14 cellular contexts compared by ENCODE assay signal in the genomic region with DNA sequence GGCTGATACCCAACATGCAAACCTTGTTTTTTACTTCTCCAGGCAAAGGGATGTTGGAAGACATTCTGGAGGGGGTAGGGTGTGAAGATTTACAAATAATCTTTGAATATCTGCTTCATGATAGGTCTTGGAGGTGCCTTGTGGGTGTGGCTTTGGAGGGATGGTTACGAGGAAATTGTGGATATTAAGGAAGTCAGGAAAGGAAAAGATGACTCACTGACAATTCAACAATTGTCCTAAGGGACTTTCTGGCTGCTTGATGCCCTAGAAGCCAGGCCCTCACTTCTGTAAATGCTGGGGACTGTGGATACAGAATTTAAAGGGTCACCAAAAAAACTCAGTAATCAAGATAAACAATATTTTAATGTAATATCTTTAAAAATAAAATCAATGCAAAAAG. TPM values are rescaled to one million over a fixed set of nuclear protein-coding genes. Genes with fewer than 3 reads are reported as not detected.
DNase-seq lines count a peak whose midpoint lies in the region; ATAC-seq and TF ChIP-seq lines count a peak whose summit lies in the region.
"Had no signal": no experiment of that assay in that cellular context is flagged by ENCODE, and none has a peak within 500 bp of the region (broad histone marks: within the 10 kb centered on the region; RNA-seq: fewer than 3 reads in every experiment).

No MANE protein-coding gene starts in this region.

- peaks cover 10% of the 10 kb centered on the region for H3K4me1 ChIP-seq in CD8-positive, alpha-beta T cell (ENCODE audit: insufficient read depth, low read length)
- H3K4me1 ChIP-seq in HCT116 (ENCODE audit: control insufficient read depth in 1 of 2, insufficient read depth in 2 of 2, low read length in 2 of 2) = no peaks in the 10 kb centered on the region
- H3K4me1 ChIP-seq in endocrine pancreas (ENCODE audit: control insufficient read depth, insufficient read depth, low read length) = peaks cover under 1% of the 10 kb centered on the region
- H3K4me1 ChIP-seq in SK-N-SH (ENCODE audit: control insufficient read depth in 1 of 2, insufficient read depth in 2 of 2, low read depth in 1 of 2, low read length in 1 of 2) = peaks cover 0 to 15% of the 10 kb centered on the region in 2 experiments; a peak in 2 of 4 replicates

- WGBS in SK-N-SH (ENCODE audit: low lambda C conversion rate) = 52% methylated on average over 1 of the region's 1 CpG

- BruUV-seq in HCT116 (replicated peaks; lab: Mats Ljungman, UMichigan) = no TSS peak

- H3K9me3 Mint-ChIP-seq in CD8-positive, alpha-beta T cell = no peaks in the 10 kb centered on the region
- H3K9me3 Mint-ChIP-seq in nephron = peaks cover 13% of the 10 kb centered on the region

- no peak overlapping the region for H3K27ac Mint-ChIP-seq in CD8-positive, alpha-beta T cell
- H3K27ac Mint-ChIP-seq in nephron = no peak overlapping the region

- H3K79me2 ChIP-seq in HCT116 (ENCODE audit: insufficient read depth, low read length) = 0 out of 2 replicates have a peak, but pooled peaks cover 3% of the 10 kb centered on the region
- peaks cover 38% of the 10 kb centered on the region for H3K79me2 ChIP-seq in SK-N-SH (ENCODE audit: insufficient read depth)

- peaks cover 40% of the 10 kb centered on the region for H3K4me1 Mint-ChIP-seq in CD8-positive, alpha-beta T cell (ENCODE audit: low read depth)
- H3K4me1 Mint-ChIP-seq in nephron = peaks cover 13% of the 10 kb centered on the region

- no peaks in the 10 kb centered on the region for H3K36me3 ChIP-seq in CD8-positive, alpha-beta T cell (ENCODE audit: insufficient read depth, low read length)
- peaks cover 5 to 30% of the 10 kb centered on the region in 2 experiments; a peak in 3 of 4 replicates for H3K36me3 ChIP-seq in HCT116 (ENCODE audit: control insufficient read depth in 1 of 2, insufficient read depth in 2 of 2, low read length in 2 of 2)
- no peaks in the 10 kb centered on the region for H3K36me3 ChIP-seq in endocrine pancreas (ENCODE audit: control insufficient read depth, insufficient read depth, low read length)
- H3K36me3 ChIP-seq in SK-N-SH (replicated peaks in 1 of 2; ENCODE audit: control insufficient read depth in 1 of 2, insufficient read depth in 2 of 2, low read length in 1 of 2) = peaks cover 16 to 33% of the 10 kb centered on the region in 2 experiments

- no peak overlapping the region for H3K4me2 ChIP-seq in HCT116 (ENCODE audit: low read length)
- no peak overlapping the region; the same call in 1 of the 2 replicates for H3K4me2 ChIP-seq in SK-N-SH

- TF ChIP-seq EP300 in SK-N-SH (IDR thresholded peaks at IDR 0.05; ENCODE audit: borderline replicate concordance in 1 of 2, low read depth in 1 of 2, low read length in 1 of 2) = no peak

- no peaks in the 10 kb centered on the region for H3K27me3 Mint-ChIP-seq in CD8-positive, alpha-beta T cell (ENCODE audit: low read depth)
- H3K27me3 Mint-ChIP-seq in nephron (ENCODE audit: low read depth) = no peaks in the 10 kb centered on the region

- intact Hi-C loops in CD8-positive, alpha-beta T cell (cut with DNase I, micrococcal nuclease) = loop anchor here (5.0 to 10.0 kb wide), 4 partner anchors 256 to 956 kb away; a partner anchor contains a TSS
- intact Hi-C loops in HCT116 (cut with micrococcal nuclease) = no loop called here

- no peaks in the 10 kb centered on the region for H3K27me3 ChIP-seq in CD8-positive, alpha-beta T cell (ENCODE audit: insufficient read depth, low read length)
- H3K27me3 ChIP-seq in HCT116 (ENCODE audit: insufficient read depth, low read length) (no peaks in the 10 kb centered on the region), endocrine pancreas (ENCODE audit: control insufficient read depth, insufficient read depth, low read length) (no peaks in the 10 kb centered on the region), SK-N-SH (ENCODE audit: insufficient read depth) (no peaks in the 10 kb centered on the region)
- H3K27me3 ChIP-seq: gastrocnemius medialis, thyroid gland had no signal

- H3K9me2 ChIP-seq in HCT116 (ENCODE audit: insufficient read depth) (no peaks in the 10 kb centered on the region), SK-N-SH (no peaks in the 10 kb centered on the region)

- no peaks in the 10 kb centered on the region for H3F3A ChIP-seq in SK-N-SH (replicated peaks; ENCODE audit: insufficient read depth)

- H4K20me1 ChIP-seq in HCT116 (ENCODE audit: insufficient read depth) (no peaks in the 10 kb centered on the region), SK-N-SH (ENCODE audit: insufficient read depth) (no peaks in the 10 kb centered on the region)

- ATAC-seq in CD8-positive, alpha-beta T cell = no peak
- ATAC-seq in HCT116 = no peak
- ATAC-seq in GM21576 (IDR thresholded peaks at IDR 0.05; ENCODE audit: unreplicated experiment) = no peak
- ATAC-seq in HG02798 (IDR thresholded peaks at IDR 0.05; ENCODE audit: poor library complexity, unreplicated experiment) = no peak

- peak overlapping the region; percentile 96 for H3K4me3 Mint-ChIP-seq in CD8-positive, alpha-beta T cell
- H3K4me3 Mint-ChIP-seq in nephron = peak overlapping the region; percentile 93 to 98 (median 95)

- TF ChIP-seq RAD21 in HCT116 (IDR thresholded peaks at IDR 0.05; ENCODE audit: low read depth) = no peak
- TF ChIP-seq RAD21 in SK-N-SH (IDR thresholded peaks at IDR 0.05; ENCODE audit: low read length) = no peak

- H3K9ac ChIP-seq in HCT116 (ENCODE audit: low read length) (no peak overlapping the region), endocrine pancreas (ENCODE audit: control insufficient read depth, insufficient read depth, low read length) (no peak overlapping the region), SK-N-SH (no peak overlapping the region)

- H3K36me3 Mint-ChIP-seq in CD8-positive, alpha-beta T cell = peaks cover 54% of the 10 kb centered on the region
- H3K36me3 Mint-ChIP-seq in nephron (ENCODE audit: low read depth) = peaks cover 82% of the 10 kb centered on the region

- POLR2A ChIA-PET in CD8-positive, alpha-beta T cell (lab: Charles Lee) = interaction anchor here (1.4 kb wide), 1 partner anchor 495 kb away, joined by 3 read pairs; no protein-coding TSS in a partner anchor
- POLR2A ChIA-PET in HCT116 (lab: Charles Lee) (no interaction called here), RWPE1 (lab: Yijun Ruan, JAX; ENCODE audit: low non-redundant PET) (no interaction called here), SK-N-SH (lab: Yijun Ruan, JAX) (interaction anchor here (0.6 kb wide), 1 partner anchor 116 kb away, joined by 3 read pairs; a partner anchor contains a TSS)

- no peak for DNase-seq in CD8-positive, alpha-beta T cell
- DNase-seq in HCT116 (ENCODE audit: low read depth, low spot score) (no peak), RWPE1 (ENCODE audit: low spot score) (no peak), SK-N-SH (no peak)
- DNase-seq: activated CD4-positive, alpha-beta T cell treated with anti-CD3 and anti-CD28 coated beads for 48 hours; activated effector memory CD4-positive, alpha-beta T cell treated with anti-CD3 and anti-CD28 coated beads, Interleukin-2, amount 50 U/mL, for 16 hours; gastrocnemius medialis; kidney glomerular epithelial cell; MV-4-11 had no signal

- no peak for TF ChIP-seq POLR2A in HCT116 (IDR thresholded peaks at IDR 0.05; ENCODE audit: borderline replicate concordance, extremely low read depth, insufficient read depth, insufficient read length)

- CTCF ChIA-PET in CD8-positive, alpha-beta T cell (lab: Charles Lee) = no interaction called here
- CTCF ChIA-PET in HCT116 (lab: Charles Lee) (no interaction called here), RWPE1 (lab: Yijun Ruan, JAX) (no interaction called here), SK-N-SH (lab: Yijun Ruan, JAX) (no interaction called here)

- no peak overlapping the region for H3K4me3 ChIP-seq in CD8-positive, alpha-beta T cell (ENCODE audit: low read depth, low read length)
- no peak overlapping the region for H3K4me3 ChIP-seq in HCT116 (replicated peaks in 1 of 2; ENCODE audit: low read depth in 1 of 2, low read length in 2 of 2)
- H3K4me3 ChIP-seq in endocrine pancreas (ENCODE audit: control insufficient read depth, insufficient read depth, low read length) = peak overlapping the region; percentile 76
- H3K4me3 ChIP-seq in SK-N-SH (ENCODE audit: low read depth in 2 of 2, low read length in 1 of 2) = no peak overlapping the region; a peak in 1 of 4 replicates

- H3K27ac ChIP-seq in CD8-positive, alpha-beta T cell (ENCODE audit: low read depth, low read length) = no peak overlapping the region
- H3K27ac ChIP-seq in HCT116 (ENCODE audit: low read depth, low read length) (no peak overlapping the region), RWPE1 (no peak overlapping the region), SK-N-SH (ENCODE audit: low read depth in 2 of 2, low read length in 1 of 2) (no peak overlapping the region)

- RAD21 ChIA-PET in HCT116 (lab: Charles Lee; ENCODE audit: low non-redundant PET in 1 of 2, low total read pairs in 2 of 2, uncharacterized antibody in 2 of 2, unreplicated experiment in 2 of 2) = no interaction called here

- H3K9me3 ChIP-seq in CD8-positive, alpha-beta T cell (ENCODE audit: low read length) = no peaks in the 10 kb centered on the region
- H3K9me3 ChIP-seq in HCT116 (ENCODE audit: control insufficient read depth in 1 of 2, insufficient read depth in 1 of 2, low read depth in 1 of 2, low read length in 2 of 2) = peaks cover 0 to 8% of the 10 kb centered on the region in 2 experiments; a peak in 1 of 4 replicates
- no peaks in the 10 kb centered on the region for H3K9me3 ChIP-seq in endocrine pancreas (ENCODE audit: control insufficient read depth, low read length)
- H3K9me3 ChIP-seq in SK-N-SH = no peaks in the 10 kb centered on the region
- H3K9me3 ChIP-seq: gastrocnemius medialis, thyroid gland had no signal

- H2AFZ ChIP-seq in HCT116 (ENCODE audit: low read depth, low read length, poor library complexity, severe bottlenecking) (no peak overlapping the region), SK-N-SH (ENCODE audit: low read depth) (no peak overlapping the region)

- no peak for TF ChIP-seq CTCF in CD8-positive, alpha-beta T cell (IDR thresholded peaks at IDR 0.05)
- TF ChIP-seq CTCF in HCT116 (IDR thresholded peaks at IDR 0.05 in 2 of 3, conservative IDR thresholded peaks at IDR 0.05 in 1 of 3; ENCODE audit: borderline replicate concordance in 1 of 3, insufficient read depth in 1 of 3, low read depth in 2 of 3, low read length in 2 of 3) (no peak), nephron (IDR thresholded peaks at IDR 0.05; ENCODE audit: unreplicated experiment in 3 of 3) (no peak), RWPE1 (conservative IDR thresholded peaks at IDR 0.05; ENCODE audit: low read depth) (no peak), SK-N-SH (IDR thresholded peaks at IDR 0.05) (no peak)

TF ChIP-seq in HCT116, 20 proteins besides CTCF, POLR2A, EP300 and RAD21 (continues in another document):
- no peak for TF ChIP-seq TCF7L2 (IDR thresholded peaks at IDR 0.05; ENCODE audit: borderline replicate concordance, extremely low read depth, insufficient read depth, insufficient read length)

TF ChIP-seq in SK-N-SH, 30 proteins besides CTCF, POLR2A, EP300 and RAD21 (continues in another document):
- TF ChIP-seq FOXM1 (IDR thresholded peaks at IDR 0.05; ENCODE audit: low read depth) (no peak), RFX5 (IDR thresholded peaks at IDR 0.05; ENCODE audit: low read length) (no peak), MEF2A (IDR thresholded peaks at IDR 0.05; ENCODE audit: borderline replicate concordance, low read depth) (no peak)

RNA-seq across cellular contexts. Expression of a gene that starts 37.4 kb away (rescaled TPM):
- 10 to 100 TPM; 12.9 to 14.2 TPM for total RNA-seq in CD8-positive, alpha-beta T cell
- total RNA-seq in HCT116 (2021; ENCODE audit: unreplicated experiment) = 2.0 TPM
- polyA plus RNA-seq in HCT116 (2012) = 0.72 and 1.1 TPM in 2 replicates
- 1.9 and 2.1 TPM in 2 replicates for polyA plus RNA-seq in SK-N-SH (2012; rRNA removed)
- 2.2 and 2.5 TPM in 2 replicates for polyA plus RNA-seq in SK-N-SH (2012; cell fraction: cytosol; rRNA removed)
- polyA plus RNA-seq in SK-N-SH (2012; cell fraction: nucleus; rRNA removed) = 2.1 and 4.4 TPM in 2 replicates

Comparison
In these comparisons a context has a peak if more than half of its experiments do, and no peak if none do; other contexts are left out.
1. POLR2A ChIA-PET loops: an anchor here in CD8-positive, alpha-beta T cell (1.4 kb wide) and SK-N-SH (0.6 kb wide); none called in HCT116 and RWPE1.